Comparison of ENCODE assay signal across 8 cellular contexts in genomic region chrX:48468247-48468671, GRCh38. TPM values are rescaled to one million over a fixed set of nuclear protein-coding genes. Genes with fewer than 3 reads are reported as not detected.
DNase-seq lines count a peak whose midpoint lies in the region; ATAC-seq, FAIRE-seq and TF ChIP-seq lines count a peak whose summit lies in the region.

No MANE protein-coding gene starts in this region.

- H3K27ac Mint-ChIP-seq in naive thymus-derived CD4-positive, alpha-beta T cell, result peak overlapping the region in 7 of 9 donors; percentile 38 to 96 (median 80)

- RAD21 ChIA-PET in GM12878 (lab: Charles Lee; ENCODE audit: unreplicated experiment), result interaction anchor here (0.7 to 1.0 kb wide), 2 partner anchors 40 to 103 kb away, joined by 3 to 4 read pairs; partner anchors contain the start of gene PORCN

- peaks cover 23% of the 10 kb centered on the region for H3K79me2 ChIP-seq in GM12878 (ENCODE audit: control insufficient read depth, insufficient read depth, low read length)

- no peak for TF ChIP-seq CTCF in GM12878 (IDR thresholded peaks at IDR 0.05 in 2 of 3, conservative IDR thresholded peaks at IDR 0.05 in 1 of 3; ENCODE audit: control insufficient read depth in 2 of 3, extremely low read depth in 1 of 3, insufficient read depth in 1 of 3, low read depth in 3 of 3, low read length in 3 of 3)
- no peak for TF ChIP-seq CTCF in vagina (IDR thresholded peaks at IDR 0.05)

- peak overlapping the region; percentile 91 for H3K9ac ChIP-seq in GM12878 (ENCODE audit: control insufficient read depth, insufficient read depth, low read length)

- H3K36me3 Mint-ChIP-seq in naive thymus-derived CD4-positive, alpha-beta T cell, result peaks cover 0 to 26% (median 6%) of the 10 kb centered on the region in 5 donors

- no peaks in the 10 kb centered on the region for H3K9me3 Mint-ChIP-seq in naive thymus-derived CD4-positive, alpha-beta T cell

- H3K27ac ChIP-seq in GM12878 (ENCODE audit: control insufficient read depth, insufficient read depth) (peak overlapping the region; percentile 83), vagina (peak overlapping the region; percentile 57)
- H3K27ac ChIP-seq in naive thymus-derived CD4-positive, alpha-beta T cell (ENCODE audit: low read depth, low read length), result peak overlapping the region; percentile 73

- peak overlapping the region; percentile 89 to 97 (median 92) for H3K4me3 Mint-ChIP-seq in naive thymus-derived CD4-positive, alpha-beta T cell

- peak overlapping the region; percentile 71 for H3K4me2 ChIP-seq in GM12878 (ENCODE audit: control insufficient read depth, insufficient read depth)

- peak overlapping the region; percentile 76 for H3K4me3 ChIP-seq in GM12878
- peak overlapping the region; percentile 64 for H3K4me3 ChIP-seq in naive thymus-derived CD4-positive, alpha-beta T cell (ENCODE audit: low read length)
- H3K4me3 ChIP-seq in vagina, result peak overlapping the region; percentile 7 to 34

- TF ChIP-seq POLR2A in GM12878 (IDR thresholded peaks at IDR 0.05; ENCODE audit: low read depth, low read length) (peak; percentile 54), vagina (IDR thresholded peaks at IDR 0.05) (no peak)

- 19% methylated on average over 9 of the region's 18 CpGs for WGBS in GM12878 (ENCODE audit: insufficient coverage, insufficient replicate concordance, low lambda C conversion rate, missing lambda C conversion rate)

- peak; percentile 41 for DNase-seq in OCI-M1 (lab: John Stamatoyannopoulos, UW)
- DNase-seq in GM12878 (ENCODE audit: low read depth, low spot score), result no peak
- DNase-seq in naive thymus-derived CD4-positive, alpha-beta T cell, result peak in 1 of 9 donors; percentile 36
- DNase-seq in vagina (ENCODE audit: extremely low spot score in 2 of 2), result peak in 1 of 2 donors; percentile 76
- no peak for DNase-seq in NCI-H1048 (lab: John Stamatoyannopoulos, UW)
- no peak for DNase-seq in NCI-H2029 treated with DMSO at 0.1 percent for 48 hours (lab: John Stamatoyannopoulos, UW)

- H3K4me1 Mint-ChIP-seq in naive thymus-derived CD4-positive, alpha-beta T cell, result peaks cover 12 to 41% (median 24%) of the 10 kb centered on the region in 7 donors

- SMC1A ChIA-PET in GM12878 (lab: Charles Lee; ENCODE audit: uncharacterized antibody, unreplicated experiment), result interaction anchor here (2.1 kb wide), 1 partner anchor 385 kb away, joined by 6 read pairs; no protein-coding TSS in a partner anchor

- H3K9me3 ChIP-seq in GM12878 (replicated peaks; ENCODE audit: control insufficient read depth, insufficient read depth, low read length) (no peaks in the 10 kb centered on the region), vagina (no peaks in the 10 kb centered on the region)
- no peaks in the 10 kb centered on the region for H3K9me3 ChIP-seq in naive thymus-derived CD4-positive, alpha-beta T cell (ENCODE audit: control insufficient read depth in 2 of 3, low read length in 3 of 3)

- no peak for TF ChIP-seq RAD21 in GM12878 (IDR thresholded peaks at IDR 0.05; ENCODE audit: insufficient read depth, low read depth, low read length)

- FAIRE-seq in GM12878 (lab: Jason Lieb, UNC), result no peak

- peak; percentile 57 for ATAC-seq in GM21423 (IDR thresholded peaks at IDR 0.05; ENCODE audit: unreplicated experiment)
- peak; percentile 85 for ATAC-seq in GM12878
- ATAC-seq in naive thymus-derived CD4-positive, alpha-beta T cell, result peak; percentile 65
- ATAC-seq in GM18861 (IDR thresholded peaks at IDR 0.05; ENCODE audit: unreplicated experiment), result no peak

- no peaks in the 10 kb centered on the region for H3K27me3 ChIP-seq in GM12878 (replicated peaks in 1 of 2; ENCODE audit: control insufficient read depth in 2 of 2, insufficient read depth in 2 of 2, low read length in 1 of 2)
- no peaks in the 10 kb centered on the region for H3K27me3 ChIP-seq in naive thymus-derived CD4-positive, alpha-beta T cell (ENCODE audit: control insufficient read depth in 2 of 2, insufficient read depth in 2 of 2, low read length in 2 of 2)
- H3K27me3 ChIP-seq in vagina, result no peaks in the 10 kb centered on the region

- TF ChIP-seq EP300 in GM12878 (IDR thresholded peaks at IDR 0.05; ENCODE audit: borderline replicate concordance in 1 of 2, control insufficient read depth in 1 of 2, low read depth in 2 of 2, low read length in 2 of 2), result no peak

- intact Hi-C loops in GM12878 (cut with micrococcal nuclease; ENCODE audit: unreplicated experiment) (loop anchor here (10.0 kb wide), 1 partner anchor 383 kb away; no protein-coding TSS in a partner anchor), vagina (cut with DNase I) (no loop called here)
- intact Hi-C loops in naive thymus-derived CD4-positive, alpha-beta T cell (cut with micrococcal nuclease), result loop anchor here in 1 of 2 donors (5.0 kb wide), 1 partner anchor 39 kb away; the partner anchor contains the start of gene PORCN

- CTCF ChIA-PET in GM12878 (lab: Yijun Ruan, JAX), result interaction anchor here (0.6 to 1.6 kb wide), 5 partner anchors 110 to 723 kb away, joined by 3 to 7 read pairs (median 4); no protein-coding TSS in a partner anchor
- CTCF ChIA-PET in naive thymus-derived CD4-positive, alpha-beta T cell (lab: Charles Lee), result interaction anchor here (0.7 kb wide), 1 partner anchor 71 kb away, joined by 3 read pairs; the partner anchor contains the start of gene TBC1D25

- H3K36me3 ChIP-seq in GM12878 (ENCODE audit: control insufficient read depth in 2 of 2, insufficient read depth in 2 of 2, low read length in 1 of 2) (no peaks in the 10 kb centered on the region; a peak in 1 of 4 replicates), vagina (no peaks in the 10 kb centered on the region)
- no peaks in the 10 kb centered on the region for H3K36me3 ChIP-seq in naive thymus-derived CD4-positive, alpha-beta T cell (ENCODE audit: control insufficient read depth in 2 of 3, insufficient read depth in 3 of 3, low read length in 3 of 3)

- no peaks in the 10 kb centered on the region for H3K27me3 Mint-ChIP-seq in naive thymus-derived CD4-positive, alpha-beta T cell

- POLR2A ChIA-PET in GM12878 (lab: Charles Lee), result interaction anchor here (0.6 to 1.1 kb wide), 4 partner anchors 14 to 431 kb away, joined by 3 to 5 read pairs (median 4); no protein-coding TSS in a partner anchor
- POLR2A ChIA-PET in naive thymus-derived CD4-positive, alpha-beta T cell (lab: Charles Lee), result interaction anchor here (2.1 kb wide), 1 partner anchor 106 kb away, joined by 7 read pairs; the partner anchor contains the start of gene RBM3

- peak overlapping the region; percentile 59 for H2AFZ ChIP-seq in GM12878 (ENCODE audit: control insufficient read depth, low read depth, low read length)

- H3K4me1 ChIP-seq in GM12878 (ENCODE audit: control insufficient read depth, insufficient read depth, low read length) (peaks cover 6% of the 10 kb centered on the region), vagina (no peaks in the 10 kb centered on the region)
- H3K4me1 ChIP-seq in naive thymus-derived CD4-positive, alpha-beta T cell (ENCODE audit: control insufficient read depth in 2 of 2, insufficient read depth in 2 of 2, low read length in 2 of 2), result peaks cover 0 to 5% of the 10 kb centered on the region in 2 donors

- no TSS peak for BruUV-seq in GM12878 (replicated peaks; lab: Mats Ljungman, UMichigan)

- in situ Hi-C loops in GM12878 (cut with MboI), result no loop called here

- H4K20me1 ChIP-seq in GM12878 (ENCODE audit: control insufficient read depth, insufficient read depth), result no peaks in the 10 kb centered on the region

RNA-seq across cellular contexts. Expression of gene SLC38A5, which starts 1.8 kb away (rescaled TPM):
- 48.5 and 53.5 TPM in 2 replicates for total RNA-seq in GM12878 (2013; cell fraction: nucleolus; rRNA removed)
- total RNA-seq in GM12878 (2014; rRNA removed) (81.3 and 96.2 TPM in 2 replicates), GM12878 (2014; rRNA removed; fragmentation: Illumina TruSeq; extraction: Trizol) (51.5 and 53.6 TPM in 2 replicates), GM12878 (2021) (95.6 and 102 TPM in 2 replicates), vagina (15.5 TPM)
- polyA plus RNA-seq in GM12878 (2011; ENCODE audit: low read depth), result 49.7 TPM
- polyA plus RNA-seq in GM12878 (2011; rRNA removed) (30.5 and 59.9 TPM in 2 replicates), GM12878 (2014; fragmentation: Illumina TruSeq; extraction: Trizol) (42.5 and 65.0 TPM in 2 replicates), GM12878 (2014; fragmentation: Nextera tagmentation; extraction: Ambion mirVana) (1 to 10 TPM; 4.2 to 9.0 TPM), GM12878 (2014; rRNA removed) (108 and 142 TPM in 2 replicates), GM12878 (2016; fragmentation: Nextera tagmentation; extraction: Ambion mirVana) (10 to 100 TPM; 76.2 to 81.3 TPM)
- 124 and 168 TPM in 2 replicates for polyA plus RNA-seq in GM12878 (2011; cell fraction: cytosol; rRNA removed)
- polyA plus RNA-seq in GM12878 (2011; cell fraction: nucleus; rRNA removed), result 173 and 209 TPM in 2 replicates
- polyA plus RNA-seq in GM12878 (2012), result 50.5 and 68.3 TPM in 2 replicates
- 101 and 115 TPM in 2 replicates for polyA minus RNA-seq in GM12878 (2011; rRNA and poly(A)+ RNA removed)
- polyA minus RNA-seq in GM12878 (2011; cell fraction: cytosol; rRNA and poly(A)+ RNA removed), result 46.5 and 48.4 TPM in 2 replicates
- polyA minus RNA-seq in GM12878 (2011; cell fraction: nucleus; rRNA and poly(A)+ RNA removed), result 21.0 and 31.1 TPM in 2 replicates
- 10 to 100 TPM; 10.2 to 75.5 (median 17.3) TPM for total RNA-seq in naive thymus-derived CD4-positive, alpha-beta T cell
- 1 to 10 TPM; 9.4 to 9.7 TPM for polyA plus RNA-seq in naive thymus-derived CD4-positive, alpha-beta T cell

RNA-seq across cellular contexts. Expression of gene FTSJ1, which starts 7.7 kb away (rescaled TPM):
- 20.9 and 25.4 TPM in 2 replicates for total RNA-seq in GM12878 (2013; cell fraction: nucleolus; rRNA removed)
- total RNA-seq in GM12878 (2014; rRNA removed) (86.0 and 87.8 TPM in 2 replicates), GM12878 (2014; rRNA removed; fragmentation: Illumina TruSeq; extraction: Trizol) (46.9 and 58.3 TPM in 2 replicates), GM12878 (2021) (57.4 and 60.7 TPM in 2 replicates), vagina (31.7 TPM)
- 30.9 TPM for polyA plus RNA-seq in GM12878 (2011; ENCODE audit: low read depth)
- polyA plus RNA-seq in GM12878 (2011; rRNA removed) (25.2 and 31.0 TPM in 2 replicates), GM12878 (2014; fragmentation: Illumina TruSeq; extraction: Trizol) (32.6 and 46.5 TPM in 2 replicates), GM12878 (2014; fragmentation: Nextera tagmentation; extraction: Ambion mirVana) (10 to 100 TPM in 1 of 2 experiments, 1 to 10 TPM in 1; 8.8 to 18.2 TPM), GM12878 (2014; rRNA removed) (67.8 and 68.8 TPM in 2 replicates), GM12878 (2016; fragmentation: Nextera tagmentation; extraction: Ambion mirVana) (10 to 100 TPM; 74.9 to 86.9 TPM)
- polyA plus RNA-seq in GM12878 (2011; cell fraction: cytosol; rRNA removed), result 46.7 and 55.0 TPM in 2 replicates
- 69.8 and 78.7 TPM in 2 replicates for polyA plus RNA-seq in GM12878 (2011; cell fraction: nucleus; rRNA removed)
- polyA plus RNA-seq in GM12878 (2012), result 41.7 and 42.2 TPM in 2 replicates
- 20.2 and 35.4 TPM in 2 replicates for polyA minus RNA-seq in GM12878 (2011; rRNA and poly(A)+ RNA removed)
- polyA minus RNA-seq in GM12878 (2011; cell fraction: cytosol; rRNA and poly(A)+ RNA removed), result 13.9 and 16.3 TPM in 2 replicates
- 13.5 and 19.6 TPM in 2 replicates for polyA minus RNA-seq in GM12878 (2011; cell fraction: nucleus; rRNA and poly(A)+ RNA removed)
- 10 to 100 TPM; 48.6 to 62.5 (median 59.5) TPM for total RNA-seq in naive thymus-derived CD4-positive, alpha-beta T cell
- 10 to 100 TPM; 56.4 to 74.0 TPM for polyA plus RNA-seq in naive thymus-derived CD4-positive, alpha-beta T cell

RNA-seq across cellular contexts. Expression of gene PORCN, which starts 40.5 kb away (rescaled TPM):
- total RNA-seq in GM12878 (2013; cell fraction: nucleolus; rRNA removed), result 17.6 and 19.7 TPM in 2 replicates
- total RNA-seq in GM12878 (2014; rRNA removed), result 15.2 and 16.6 TPM in 2 replicates
- total RNA-seq in GM12878 (2014; rRNA removed; fragmentation: Illumina TruSeq; extraction: Trizol), result 5.7 and 7.9 TPM in 2 replicates
- 14.0 and 18.0 TPM in 2 replicates for total RNA-seq in GM12878 (2021)
- 4.8 TPM for polyA plus RNA-seq in GM12878 (2011; ENCODE audit: low read depth)
- polyA plus RNA-seq in GM12878 (2011; rRNA removed), result 5.6 and 12.9 TPM in 2 replicates
- polyA plus RNA-seq in GM12878 (2011; cell fraction: cytosol; rRNA removed), result 24.2 and 24.8 TPM in 2 replicates
- polyA plus RNA-seq in GM12878 (2011; cell fraction: nucleus; rRNA removed), result 53.9 and 63.7 TPM in 2 replicates
- 11.5 and 11.7 TPM in 2 replicates for polyA plus RNA-seq in GM12878 (2012)
- polyA plus RNA-seq in GM12878 (2014; fragmentation: Illumina TruSeq; extraction: Trizol), result 8.3 and 12.5 TPM in 2 replicates
- polyA plus RNA-seq in GM12878 (2014; fragmentation: Nextera tagmentation; extraction: Ambion mirVana), result 1 to 10 TPM in 1 of 2 experiments, under 1 TPM in 1; 0.27 to 1.4 TPM
- 17.9 and 19.5 TPM in 2 replicates for polyA plus RNA-seq in GM12878 (2014; rRNA removed)
- 10 to 100 TPM; 18.2 to 21.0 TPM for polyA plus RNA-seq in GM12878 (2016; fragmentation: Nextera tagmentation; extraction: Ambion mirVana)
- 14.8 and 21.4 TPM in 2 replicates for polyA minus RNA-seq in GM12878 (2011; rRNA and poly(A)+ RNA removed)
- 3.5 and 7.5 TPM in 2 replicates for polyA minus RNA-seq in GM12878 (2011; cell fraction: cytosol; rRNA and poly(A)+ RNA removed)
- 13.5 and 19.2 TPM in 2 replicates for polyA minus RNA-seq in GM12878 (2011; cell fraction: nucleus; rRNA and poly(A)+ RNA removed)
- 10 to 100 TPM; 13.1 to 19.0 (median 16.8) TPM for total RNA-seq in naive thymus-derived CD4-positive, alpha-beta T cell
- polyA plus RNA-seq in naive thymus-derived CD4-positive, alpha-beta T cell, result 10 to 100 TPM; 10.0 to 11.5 TPM
- total RNA-seq in vagina, result 15.7 TPM

RNA-seq across cellular contexts. Expression of gene EBP, which starts 53.3 kb away (rescaled TPM):
- 38.1 and 42.3 TPM in 2 replicates for total RNA-seq in GM12878 (2013; cell fraction: nucleolus; rRNA removed)
- total RNA-seq in GM12878 (2014; rRNA removed) (159 and 169 TPM in 2 replicates), GM12878 (2014; rRNA removed; fragmentation: Illumina TruSeq; extraction: Trizol) (169 and 174 TPM in 2 replicates), GM12878 (2021) (154 and 170 TPM in 2 replicates), vagina (55.2 TPM)
- polyA plus RNA-seq in GM12878 (2011; ENCODE audit: low read depth), result 95.3 TPM
- polyA plus RNA-seq in GM12878 (2011; rRNA removed) (69.5 and 125 TPM in 2 replicates), GM12878 (2014; fragmentation: Illumina TruSeq; extraction: Trizol) (126 and 163 TPM in 2 replicates), GM12878 (2014; fragmentation: Nextera tagmentation; extraction: Ambion mirVana) (100 to 1,000 TPM; 364 to 628 TPM), GM12878 (2014; rRNA removed) (183 and 185 TPM in 2 replicates), GM12878 (2016; fragmentation: Nextera tagmentation; extraction: Ambion mirVana) (100 to 1,000 TPM; 242 to 263 TPM)
- polyA plus RNA-seq in GM12878 (2011; cell fraction: cytosol; rRNA removed), result 248 and 252 TPM in 2 replicates
- 145 and 191 TPM in 2 replicates for polyA plus RNA-seq in GM12878 (2011; cell fraction: nucleus; rRNA removed)
- 113 and 128 TPM in 2 replicates for polyA plus RNA-seq in GM12878 (2012)
- 180 and 246 TPM in 2 replicates for polyA minus RNA-seq in GM12878 (2011; rRNA and poly(A)+ RNA removed)
- polyA minus RNA-seq in GM12878 (2011; cell fraction: cytosol; rRNA and poly(A)+ RNA removed), result 67.8 and 83.2 TPM in 2 replicates
- 26.2 and 38.9 TPM in 2 replicates for polyA minus RNA-seq in GM12878 (2011; cell fraction: nucleus; rRNA and poly(A)+ RNA removed)
- total RNA-seq in naive thymus-derived CD4-positive, alpha-beta T cell, result 100 to 1,000 TPM in 1 of 5 experiments, 10 to 100 TPM in 4; 33.3 to 188 (median 35.3) TPM
- polyA plus RNA-seq in naive thymus-derived CD4-positive, alpha-beta T cell, result 10 to 100 TPM; 72.4 to 80.6 TPM

RNA-seq across cellular contexts. Expression of gene SSX4B, which starts 56.5 kb away (rescaled TPM):
- total RNA-seq in GM12878 (2013; cell fraction: nucleolus; rRNA removed), result not detected in 2 replicates
- total RNA-seq in GM12878 (2014; rRNA removed), result not detected in 2 replicates
- total RNA-seq in GM12878 (2014; rRNA removed; fragmentation: Illumina TruSeq; extraction: Trizol), result not detected in 2 replicates
- not detected in 2 replicates for total RNA-seq in GM12878 (2021)
- not detected for polyA plus RNA-seq in GM12878 (2011; ENCODE audit: low read depth)
- polyA plus RNA-seq in GM12878 (2011; rRNA removed), result not detected in 2 replicates
- polyA plus RNA-seq in GM12878 (2011; cell fraction: cytosol; rRNA removed), result not detected in 2 replicates
- polyA plus RNA-seq in GM12878 (2011; cell fraction: nucleus; rRNA removed), result not detected in 2 replicates
- not detected in 2 replicates for polyA plus RNA-seq in GM12878 (2012)
- polyA plus RNA-seq in GM12878 (2014; fragmentation: Illumina TruSeq; extraction: Trizol), result not detected in 2 replicates
- polyA plus RNA-seq in GM12878 (2014; fragmentation: Nextera tagmentation; extraction: Ambion mirVana), result not detected
- polyA plus RNA-seq in GM12878 (2014; rRNA removed), result 0.13 TPM in 1 of 2 replicates, not detected in the other
- not detected for polyA plus RNA-seq in GM12878 (2016; fragmentation: Nextera tagmentation; extraction: Ambion mirVana)
- not detected in 2 replicates for polyA minus RNA-seq in GM12878 (2011; rRNA and poly(A)+ RNA removed)
- polyA minus RNA-seq in GM12878 (2011; cell fraction: cytosol; rRNA and poly(A)+ RNA removed), result not detected in 2 replicates
- not detected in 2 replicates for polyA minus RNA-seq in GM12878 (2011; cell fraction: nucleus; rRNA and poly(A)+ RNA removed)
- total RNA-seq in naive thymus-derived CD4-positive, alpha-beta T cell, result not detected
- not detected for polyA plus RNA-seq in naive thymus-derived CD4-positive, alpha-beta T cell
- total RNA-seq in vagina, result not detected

Comparison
In these comparisons a context has a peak if more than half of its experiments do, and no peak if none do; other contexts are left out.
1. H3K4me3 ChIP-seq: peak in every context shown above with its lines; median percentile 76 in GM12878; 64 in naive thymus-derived CD4-positive, alpha-beta T cell; 20 in vagina.